In genomic region chr6:79536969-79537747, GRCh38 we compare ENCODE assay signal across 1 cellular context.
TF ChIP-seq lines count a peak whose summit lies in the region.

Gene LCA5 (minus strand): TSS chr6:79537430. CDS start chr6:79518894, 18,536 bp downstream.

TF ChIP-seq in K562, 482 proteins besides CTCF, POLR2A, EP300 and RAD21 (continued from another document and continues in another):
- TF ChIP-seq, protein P1, sequence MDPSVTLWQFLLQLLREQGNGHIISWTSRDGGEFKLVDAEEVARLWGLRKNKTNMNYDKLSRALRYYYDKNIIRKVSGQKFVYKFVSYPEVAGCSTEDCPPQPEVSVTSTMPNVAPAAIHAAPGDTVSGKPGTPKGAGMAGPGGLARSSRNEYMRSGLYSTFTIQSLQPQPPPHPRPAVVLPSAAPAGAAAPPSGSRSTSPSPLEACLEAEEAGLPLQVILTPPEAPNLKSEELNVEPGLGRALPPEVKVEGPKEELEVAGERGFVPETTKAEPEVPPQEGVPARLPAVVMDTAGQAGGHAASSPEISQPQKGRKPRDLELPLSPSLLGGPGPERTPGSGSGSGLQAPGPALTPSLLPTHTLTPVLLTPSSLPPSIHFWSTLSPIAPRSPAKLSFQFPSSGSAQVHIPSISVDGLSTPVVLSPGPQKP (CRISPR knock-in tag; IDR thresholded peaks at IDR 0.05), result no peak
- TF ChIP-seq RFX7 (CRISPR knock-in tag; IDR thresholded peaks at IDR 0.05) (no peak), PTTG1 (tag; IDR thresholded peaks at IDR 0.05; ENCODE audit: low read depth) (no peak), BACH1 (tag; IDR thresholded peaks at IDR 0.05) (no peak), CBX5 (IDR thresholded peaks at IDR 0.05; ENCODE audit: borderline replicate concordance, low read depth) (no peak), ZNF696 (CRISPR knock-in tag; conservative IDR thresholded peaks at IDR 0.05) (no peak), HNRNPL (IDR thresholded peaks at IDR 0.05; ENCODE audit: low read depth, low read length) (no peak), BRD9 (IDR thresholded peaks at IDR 0.05; ENCODE audit: low read depth, partially characterized antibody) (peak; percentile 69), XRCC3 (IDR thresholded peaks at IDR 0.05) (no peak), NRF1 (conservative IDR thresholded peaks at IDR 0.05 in 1 of 2, IDR thresholded peaks at IDR 0.05 in 1 of 2) (peak; percentile 23 to 27; a peak in 3 of 4 replicates), TEAD1 (CRISPR knock-in tag; IDR thresholded peaks at IDR 0.05) (peak in 1 of 2 experiments; percentile 43; a peak in 1 of 4 replicates), SRSF3 (IDR thresholded peaks at IDR 0.05; ENCODE audit: insufficient read depth, low read length) (no peak), ATF1 (CRISPR knock-in tag; IDR thresholded peaks at IDR 0.05) (no peak), ATF1 (tag; IDR thresholded peaks at IDR 0.05) (peak; percentile 90), ZNF79 (CRISPR knock-in tag; IDR thresholded peaks at IDR 0.05; ENCODE audit: low read depth) (no peak), PPARD (CRISPR knock-in tag; IDR thresholded peaks at IDR 0.05) (no peak), NR4A1 (CRISPR knock-in tag; IDR thresholded peaks at IDR 0.05) (no peak), NR4A1 (tag; IDR thresholded peaks at IDR 0.05) (no peak), MYBL2 (IDR thresholded peaks at IDR 0.05; ENCODE audit: low read depth) (no peak; the same call in 1 of the 2 replicates), MYBL2 (CRISPR knock-in tag; IDR thresholded peaks at IDR 0.05; ENCODE audit: borderline replicate concordance) (no peak), TCF7 (IDR thresholded peaks at IDR 0.05; ENCODE audit: borderline replicate concordance) (no peak), BCL6 (CRISPR knock-in tag; IDR thresholded peaks at IDR 0.05) (no peak), IRF2 (CRISPR knock-in tag; IDR thresholded peaks at IDR 0.05) (no peak), RUNX1 (IDR thresholded peaks at IDR 0.05; ENCODE audit: low read depth) (0 out of 2 replicates have a peak, but pooled peaks have one; percentile 26), ZNF785 (CRISPR knock-in tag; IDR thresholded peaks at IDR 0.05) (no peak), ZSCAN32 (CRISPR knock-in tag; IDR thresholded peaks at IDR 0.05) (no peak), MIER1 (IDR thresholded peaks at IDR 0.05; ENCODE audit: low read depth) (0 out of 2 replicates have a peak, but pooled peaks have one; percentile 41), TSC22D4 (tag; IDR thresholded peaks at IDR 0.05) (no peak), SIN3A (IDR thresholded peaks at IDR 0.05; ENCODE audit: borderline replicate concordance in 2 of 2, control insufficient read depth in 1 of 2, low read depth in 2 of 2, low read length in 2 of 2) (peak; percentile 22 to 53; a peak in 1 of 4 replicates), CSDE1 (IDR thresholded peaks at IDR 0.05) (no peak), ZBTB8A (IDR thresholded peaks at IDR 0.05; ENCODE audit: partially characterized antibody) (no peak), LCOR (CRISPR knock-in tag; IDR thresholded peaks at IDR 0.05) (peak; percentile 83), THRB (CRISPR knock-in tag; conservative IDR thresholded peaks at IDR 0.05) (peak; percentile 53; the same call in 1 of the 2 replicates), ZBTB26 (CRISPR knock-in tag; IDR thresholded peaks at IDR 0.05) (0 out of 2 replicates have a peak, but pooled peaks have one; percentile 44), MITF (IDR thresholded peaks at IDR 0.05) (no peak), ZNF239 (CRISPR knock-in tag; IDR thresholded peaks at IDR 0.05) (no peak), RERE (CRISPR knock-in tag; IDR thresholded peaks at IDR 0.05; ENCODE audit: borderline replicate concordance) (no peak), JUN (IDR thresholded peaks at IDR 0.05; ENCODE audit: borderline replicate concordance, low read depth, low read length) (0 out of 2 replicates have a peak, but pooled peaks have one; percentile 6), JUN (CRISPR knock-in tag; IDR thresholded peaks at IDR 0.05; ENCODE audit: borderline replicate concordance) (no peak), ZNF444 (CRISPR knock-in tag; IDR thresholded peaks at IDR 0.05) (no peak), RBM15 (IDR thresholded peaks at IDR 0.05; ENCODE audit: insufficient read depth, low read length) (no peak), HLTF (IDR thresholded peaks at IDR 0.05) (peak; percentile 47; the same call in 1 of the 2 replicates), TARDBP (IDR thresholded peaks at IDR 0.05) (no peak), ZNF431 (CRISPR knock-in tag; IDR thresholded peaks at IDR 0.05) (no peak)
- TF ChIP-seq, protein P2, sequence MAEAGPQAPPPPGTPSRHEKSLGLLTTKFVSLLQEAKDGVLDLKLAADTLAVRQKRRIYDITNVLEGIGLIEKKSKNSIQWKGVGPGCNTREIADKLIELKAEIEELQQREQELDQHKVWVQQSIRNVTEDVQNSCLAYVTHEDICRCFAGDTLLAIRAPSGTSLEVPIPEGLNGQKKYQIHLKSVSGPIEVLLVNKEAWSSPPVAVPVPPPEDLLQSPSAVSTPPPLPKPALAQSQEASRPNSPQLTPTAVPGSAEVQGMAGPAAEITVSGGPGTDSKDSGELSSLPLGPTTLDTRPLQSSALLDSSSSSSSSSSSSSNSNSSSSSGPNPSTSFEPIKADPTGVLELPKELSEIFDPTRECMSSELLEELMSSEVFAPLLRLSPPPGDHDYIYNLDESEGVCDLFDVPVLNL (CRISPR knock-in tag; IDR thresholded peaks at IDR 0.05; ENCODE audit: low read depth), result no peak
- TF ChIP-seq, protein P3, sequence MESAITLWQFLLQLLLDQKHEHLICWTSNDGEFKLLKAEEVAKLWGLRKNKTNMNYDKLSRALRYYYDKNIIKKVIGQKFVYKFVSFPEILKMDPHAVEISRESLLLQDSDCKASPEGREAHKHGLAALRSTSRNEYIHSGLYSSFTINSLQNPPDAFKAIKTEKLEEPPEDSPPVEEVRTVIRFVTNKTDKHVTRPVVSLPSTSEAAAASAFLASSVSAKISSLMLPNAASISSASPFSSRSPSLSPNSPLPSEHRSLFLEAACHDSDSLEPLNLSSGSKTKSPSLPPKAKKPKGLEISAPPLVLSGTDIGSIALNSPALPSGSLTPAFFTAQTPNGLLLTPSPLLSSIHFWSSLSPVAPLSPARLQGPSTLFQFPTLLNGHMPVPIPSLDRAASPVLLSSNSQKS (CRISPR knock-in tag; IDR thresholded peaks at IDR 0.05), result no peak
- TF ChIP-seq, protein P4, sequence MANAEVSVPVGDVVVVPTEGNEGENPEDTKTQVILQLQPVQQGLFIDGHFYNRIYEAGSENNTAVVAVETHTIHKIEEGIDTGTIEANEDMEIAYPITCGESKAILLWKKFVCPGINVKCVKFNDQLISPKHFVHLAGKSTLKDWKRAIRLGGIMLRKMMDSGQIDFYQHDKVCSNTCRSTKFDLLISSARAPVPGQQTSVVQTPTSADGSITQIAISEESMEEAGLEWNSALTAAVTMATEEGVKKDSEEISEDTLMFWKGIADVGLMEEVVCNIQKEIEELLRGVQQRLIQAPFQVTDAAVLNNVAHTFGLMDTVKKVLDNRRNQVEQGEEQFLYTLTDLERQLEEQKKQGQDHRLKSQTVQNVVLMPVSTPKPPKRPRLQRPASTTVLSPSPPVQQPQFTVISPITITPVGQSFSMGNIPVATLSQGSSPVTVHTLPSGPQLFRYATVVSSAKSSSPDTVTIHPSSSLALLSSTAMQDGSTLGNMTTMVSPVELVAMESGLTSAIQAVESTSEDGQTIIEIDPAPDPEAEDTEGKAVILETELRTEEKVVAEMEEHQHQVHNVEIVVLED (CRISPR knock-in tag; IDR thresholded peaks at IDR 0.05), result no peak
- TF ChIP-seq, protein P5, sequence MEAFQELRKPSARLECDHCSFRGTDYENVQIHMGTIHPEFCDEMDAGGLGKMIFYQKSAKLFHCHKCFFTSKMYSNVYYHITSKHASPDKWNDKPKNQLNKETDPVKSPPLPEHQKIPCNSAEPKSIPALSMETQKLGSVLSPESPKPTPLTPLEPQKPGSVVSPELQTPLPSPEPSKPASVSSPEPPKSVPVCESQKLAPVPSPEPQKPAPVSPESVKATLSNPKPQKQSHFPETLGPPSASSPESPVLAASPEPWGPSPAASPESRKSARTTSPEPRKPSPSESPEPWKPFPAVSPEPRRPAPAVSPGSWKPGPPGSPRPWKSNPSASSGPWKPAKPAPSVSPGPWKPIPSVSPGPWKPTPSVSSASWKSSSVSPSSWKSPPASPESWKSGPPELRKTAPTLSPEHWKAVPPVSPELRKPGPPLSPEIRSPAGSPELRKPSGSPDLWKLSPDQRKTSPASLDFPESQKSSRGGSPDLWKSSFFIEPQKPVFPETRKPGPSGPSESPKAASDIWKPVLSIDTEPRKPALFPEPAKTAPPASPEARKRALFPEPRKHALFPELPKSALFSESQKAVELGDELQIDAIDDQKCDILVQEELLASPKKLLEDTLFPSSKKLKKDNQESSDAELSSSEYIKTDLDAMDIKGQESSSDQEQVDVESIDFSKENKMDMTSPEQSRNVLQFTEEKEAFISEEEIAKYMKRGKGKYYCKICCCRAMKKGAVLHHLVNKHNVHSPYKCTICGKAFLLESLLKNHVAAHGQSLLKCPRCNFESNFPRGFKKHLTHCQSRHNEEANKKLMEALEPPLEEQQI (IDR thresholded peaks at IDR 0.05), result 0 out of 2 replicates have a peak, but pooled peaks have one; percentile 35
- TF ChIP-seq, protein P6, sequence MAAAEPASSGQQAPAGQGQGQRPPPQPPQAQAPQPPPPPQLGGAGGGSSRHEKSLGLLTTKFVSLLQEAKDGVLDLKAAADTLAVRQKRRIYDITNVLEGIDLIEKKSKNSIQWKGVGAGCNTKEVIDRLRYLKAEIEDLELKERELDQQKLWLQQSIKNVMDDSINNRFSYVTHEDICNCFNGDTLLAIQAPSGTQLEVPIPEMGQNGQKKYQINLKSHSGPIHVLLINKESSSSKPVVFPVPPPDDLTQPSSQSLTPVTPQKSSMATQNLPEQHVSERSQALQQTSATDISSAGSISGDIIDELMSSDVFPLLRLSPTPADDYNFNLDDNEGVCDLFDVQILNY (CRISPR knock-in tag; IDR thresholded peaks at IDR 0.05), result no peak
